In the genomic region with DNA sequence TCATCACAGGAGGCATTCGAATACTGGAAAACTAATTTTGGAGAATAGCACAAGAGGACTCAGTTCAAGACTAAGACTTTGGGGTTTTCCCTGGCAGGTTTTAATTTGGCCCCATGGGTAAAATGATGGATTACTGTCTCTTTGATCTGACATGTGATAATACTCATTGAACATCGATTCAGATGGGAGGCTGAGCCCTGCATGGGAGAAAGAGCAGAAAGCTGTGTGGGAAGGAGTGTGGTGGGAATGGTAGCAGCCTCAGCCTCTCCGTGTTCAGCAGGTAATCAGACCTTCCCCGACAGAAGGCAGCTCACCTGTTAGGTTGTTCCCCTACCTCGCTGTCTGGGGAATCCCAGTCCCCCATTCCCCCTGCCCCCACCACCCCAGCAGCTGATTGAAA, we compare ENCODE assay signal across 1 cellular context.
TF ChIP-seq lines count a peak whose summit lies in the region.

No MANE protein-coding gene starts in this region.

TF ChIP-seq in SK-N-SH, 30 proteins besides CTCF, POLR2A, EP300 and RAD21 (continued from another document):
- TF ChIP-seq, protein P1, sequence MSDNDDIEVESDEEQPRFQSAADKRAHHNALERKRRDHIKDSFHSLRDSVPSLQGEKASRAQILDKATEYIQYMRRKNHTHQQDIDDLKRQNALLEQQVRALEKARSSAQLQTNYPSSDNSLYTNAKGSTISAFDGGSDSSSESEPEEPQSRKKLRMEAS (IDR thresholded peaks at IDR 0.05; ENCODE audit: low read depth): no peak
- TF ChIP-seq FOSL2 (IDR thresholded peaks at IDR 0.05; ENCODE audit: borderline replicate concordance, low read depth) (no peak), NRF1 (IDR thresholded peaks at IDR 0.05; ENCODE audit: low read depth, low read length) (no peak), NFIC (IDR thresholded peaks at IDR 0.05; ENCODE audit: borderline replicate concordance) (no peak), SIN3A (IDR thresholded peaks at IDR 0.05; ENCODE audit: borderline replicate concordance, low read depth, low read length) (no peak), YY1 (IDR thresholded peaks at IDR 0.05; ENCODE audit: low read depth) (no peak)
- TF ChIP-seq, protein P2, sequence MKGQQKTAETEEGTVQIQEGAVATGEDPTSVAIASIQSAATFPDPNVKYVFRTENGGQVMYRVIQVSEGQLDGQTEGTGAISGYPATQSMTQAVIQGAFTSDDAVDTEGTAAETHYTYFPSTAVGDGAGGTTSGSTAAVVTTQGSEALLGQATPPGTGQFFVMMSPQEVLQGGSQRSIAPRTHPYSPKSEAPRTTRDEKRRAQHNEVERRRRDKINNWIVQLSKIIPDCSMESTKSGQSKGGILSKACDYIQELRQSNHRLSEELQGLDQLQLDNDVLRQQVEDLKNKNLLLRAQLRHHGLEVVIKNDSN (IDR thresholded peaks at IDR 0.05; ENCODE audit: borderline replicate concordance, low read depth): no peak
